Comparison of ENCODE assay signal across 1 cellular context in genomic region chr11:108242422-108242821, GRCh38.
TF ChIP-seq lines count a peak whose summit lies in the region.

No MANE protein-coding gene starts in this region.

TF ChIP-seq in IMR-90, 13 proteins besides CTCF, POLR2A, EP300 and RAD21 (continued from another document):
- no peak for TF ChIP-seq SMC3 (IDR thresholded peaks at IDR 0.05; ENCODE audit: low read depth, low read length)
- no peak for TF ChIP-seq BHLHE40 (IDR thresholded peaks at IDR 0.05; ENCODE audit: low read depth, low read length)
- TF ChIP-seq CHD1 (IDR thresholded peaks at IDR 0.05; ENCODE audit: low read depth, low read length), result no peak
- no peak for TF ChIP-seq FOS (IDR thresholded peaks at IDR 0.05; ENCODE audit: low read depth, low read length)
- TF ChIP-seq RFX5 (IDR thresholded peaks at IDR 0.05; ENCODE audit: low read depth, low read length), result no peak
TF ChIP-seq in IMR-90: peak in this region for 0.
